20 cellular contexts compared by ENCODE assay signal in the genomic region with DNA sequence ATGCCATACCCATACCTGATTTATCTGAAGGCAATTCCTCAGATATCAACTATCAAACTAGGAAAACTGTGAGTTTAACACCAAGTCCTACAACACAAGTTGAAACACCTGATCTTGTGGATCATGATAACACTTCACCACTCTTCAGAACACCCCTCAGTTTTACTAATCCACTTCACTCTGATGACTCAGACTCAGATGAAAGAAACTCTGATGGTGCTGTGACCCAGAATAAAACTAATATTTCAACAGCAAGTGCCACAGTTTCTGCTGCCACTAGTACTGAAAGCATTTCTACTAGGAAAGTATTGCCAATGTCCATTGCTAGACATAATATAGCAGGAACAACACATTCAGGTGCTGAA.
DNase-seq lines count a peak whose midpoint lies in the region; ATAC-seq and TF ChIP-seq lines count a peak whose summit lies in the region.
"Had no signal": no experiment of that assay in that cellular context is flagged by ENCODE, and none has a peak within 500 bp of the region (broad histone marks: within the 10 kb centered on the region; RNA-seq: fewer than 3 reads in every experiment).

No MANE protein-coding gene starts in this region.

- no peak for DNase-seq in stimulated activated naive CD8-positive, alpha-beta T cell treated with anti-CD3 and anti-CD28 coated beads, Interleukin-15, amount 100 ng/mL, for 72 hours
- no peak for DNase-seq in stimulated activated naive CD8-positive, alpha-beta T cell treated with anti-CD3 and anti-CD28 coated beads, Interleukin-15, Interleukin-2, amounts not matched to agents 100 U/mL and 50 U/mL, for 24 hours
- DNase-seq in amniotic epithelial cell (ENCODE audit: low read depth) (peak; percentile 41), left lung (no peak), DMS 273 (lab: John Stamatoyannopoulos, UW; ENCODE audit: unreplicated experiment) (no peak), NK-92 (lab: John Stamatoyannopoulos, UW; ENCODE audit: unreplicated experiment) (no peak)
- no peak for DNase-seq in effector CD8-positive, alpha-beta T cell (lab: John Stamatoyannopoulos, UW)
- DNase-seq in activated effector memory CD4-positive, alpha-beta T cell treated with anti-CD3 and anti-CD28 coated beads, Interleukin-2, amount 50 U/mL, for 16 hours = no peak
- DNase-seq: activated CD4-positive, alpha-beta T cell treated with anti-CD3 and anti-CD28 coated beads for 1 hour; H7; left cardiac atrium; NCI-H2081; retina; SK-N-SH; stimulated activated naive CD4-positive, alpha-beta T cell; T1000 had no signal

- ATAC-seq in stimulated activated naive CD8-positive, alpha-beta T cell treated with anti-CD3 and anti-CD28 coated beads, Interleukin-15, amount 100 ng/mL, for 72 hours = peak; percentile 66
- ATAC-seq in stimulated activated naive CD8-positive, alpha-beta T cell treated with anti-CD3 and anti-CD28 coated beads, Interleukin-15, Interleukin-2, amounts not matched to agents 100 U/mL and 50 U/mL, for 24 hours = no peak
- ATAC-seq in left lung = peak; percentile 86
- ATAC-seq: gastroesophageal sphincter had no signal

- H3K36me3 ChIP-seq in left lung = peaks cover 0 to 85% of the 10 kb centered on the region in 2 donors

- no peaks in the 10 kb centered on the region for H3K27me3 Mint-ChIP-seq in stimulated activated naive CD8-positive, alpha-beta T cell treated with anti-CD3 and anti-CD28 coated beads, Interleukin-15, amount 100 ng/mL, for 72 hours
- H3K27me3 Mint-ChIP-seq: dendritic cell treated with granulocyte-macrophage colony-stimulating factor and Interleukin-4, amounts not matched to agents 40 ng/mL and 50 ng/mL, for 4 days had no signal

- no peak overlapping the region for H3K4me3 Mint-ChIP-seq in stimulated activated naive CD8-positive, alpha-beta T cell treated with anti-CD3 and anti-CD28 coated beads, Interleukin-15, amount 100 ng/mL, for 72 hours
- H3K4me3 Mint-ChIP-seq: dendritic cell treated with granulocyte-macrophage colony-stimulating factor and Interleukin-4, amounts not matched to agents 40 ng/mL and 50 ng/mL, for 4 days had no signal

- H3K4me3 ChIP-seq in left lung = no peak overlapping the region
- H3K4me3 ChIP-seq: gastroesophageal sphincter had no signal

- H3K27me3 ChIP-seq in left lung = no peaks in the 10 kb centered on the region
- H3K27me3 ChIP-seq: gastroesophageal sphincter, neutrophil had no signal

- no peaks in the 10 kb centered on the region for H3K4me1 Mint-ChIP-seq in stimulated activated naive CD8-positive, alpha-beta T cell treated with anti-CD3 and anti-CD28 coated beads, Interleukin-15, amount 100 ng/mL, for 72 hours

- peak overlapping the region in 1 of 2 donors; percentile 33 for H3K27ac ChIP-seq in left lung
- H3K27ac ChIP-seq: gastroesophageal sphincter, HL-60, neutrophil had no signal

- H3K9me3 Mint-ChIP-seq in stimulated activated naive CD8-positive, alpha-beta T cell treated with anti-CD3 and anti-CD28 coated beads, Interleukin-15, amount 100 ng/mL, for 72 hours = no peaks in the 10 kb centered on the region
- H3K9me3 Mint-ChIP-seq: dendritic cell treated with granulocyte-macrophage colony-stimulating factor and Interleukin-4, amounts not matched to agents 40 ng/mL and 50 ng/mL, for 4 days had no signal

- H3K27ac Mint-ChIP-seq in stimulated activated naive CD8-positive, alpha-beta T cell treated with anti-CD3 and anti-CD28 coated beads, Interleukin-15, amount 100 ng/mL, for 72 hours = no peak overlapping the region
- H3K27ac Mint-ChIP-seq: dendritic cell treated with granulocyte-macrophage colony-stimulating factor and Interleukin-4, amounts not matched to agents 40 ng/mL and 50 ng/mL, for 4 days had no signal

- no peak for TF ChIP-seq CTCF in left lung (IDR thresholded peaks at IDR 0.05)

- peaks cover 0 to 15% of the 10 kb centered on the region in 2 donors for H3K4me1 ChIP-seq in left lung
- H3K4me1 ChIP-seq: gastroesophageal sphincter had no signal

- intact Hi-C loops in left lung (cut with DNase I) = no loop called here

- no peaks in the 10 kb centered on the region for H3K9me3 ChIP-seq in left lung
- H3K9me3 ChIP-seq: gastroesophageal sphincter, neutrophil, SK-N-SH had no signal
